In genomic region chr4:151745727-151746231, GRCh38 we compare ENCODE assay signal across 1 cellular context.
TF ChIP-seq lines count a peak whose summit lies in the region.

No MANE protein-coding gene starts in this region.

TF ChIP-seq in K562, 482 proteins besides CTCF, POLR2A, EP300 and RAD21 (continues in another document):
- TF ChIP-seq CHAMP1 (IDR thresholded peaks at IDR 0.05) (0 out of 2 replicates have a peak, but pooled peaks have one; percentile 22), WHSC1 (IDR thresholded peaks at IDR 0.05; ENCODE audit: low read length) (no peak), NFE2L1 (tag; IDR thresholded peaks at IDR 0.05; ENCODE audit: borderline replicate concordance, low read depth) (no peak), TAL1 (IDR thresholded peaks at IDR 0.05) (peak; percentile 65), HNRNPL (IDR thresholded peaks at IDR 0.05; ENCODE audit: low read depth, low read length) (no peak), E2F1 (CRISPR knock-in tag; IDR thresholded peaks at IDR 0.05) (no peak), ZNF124 (CRISPR knock-in tag; IDR thresholded peaks at IDR 0.05) (no peak), GATAD2A (IDR thresholded peaks at IDR 0.05) (0 out of 2 replicates have a peak, but pooled peaks have one; percentile 36), NR4A1 (CRISPR knock-in tag; IDR thresholded peaks at IDR 0.05) (no peak), NR4A1 (tag; IDR thresholded peaks at IDR 0.05) (no peak), RREB1 (CRISPR knock-in tag; IDR thresholded peaks at IDR 0.05) (no peak), THRB (CRISPR knock-in tag; conservative IDR thresholded peaks at IDR 0.05) (no peak), MEF2D (tag; conservative IDR thresholded peaks at IDR 0.05; ENCODE audit: low read depth) (no peak), SMARCA4 (IDR thresholded peaks at IDR 0.05) (peak; percentile 74), E2F4 (CRISPR knock-in tag; IDR thresholded peaks at IDR 0.05; ENCODE audit: low read depth) (no peak), NONO (IDR thresholded peaks at IDR 0.05; ENCODE audit: low read depth in 2 of 2, low read length in 1 of 2) (no peak), PHTF2 (CRISPR knock-in tag; IDR thresholded peaks at IDR 0.05) (no peak), ZNF3 (CRISPR knock-in tag; IDR thresholded peaks at IDR 0.05) (no peak), STAT5A (IDR thresholded peaks at IDR 0.05; ENCODE audit: borderline replicate concordance, low read length) (peak; percentile 14; the same call in 1 of the 2 replicates), FOSL1 (tag; conservative IDR thresholded peaks at IDR 0.05) (no peak), MYC (IDR thresholded peaks at IDR 0.05; ENCODE audit: low read depth, low read length) (no peak), MYC (CRISPR knock-in tag; IDR thresholded peaks at IDR 0.05; ENCODE audit: borderline replicate concordance, low read depth) (no peak), TEAD4 (IDR thresholded peaks at IDR 0.05; ENCODE audit: low read length) (peak; percentile 80), TEAD4 (CRISPR knock-in tag; IDR thresholded peaks at IDR 0.05; ENCODE audit: borderline replicate concordance) (no peak), DDX20 (tag; IDR thresholded peaks at IDR 0.05; ENCODE audit: low read depth) (no peak), ZNF143 (CRISPR knock-in tag; IDR thresholded peaks at IDR 0.05) (no peak), RBM17 (IDR thresholded peaks at IDR 0.05; ENCODE audit: borderline replicate concordance, low read depth, low read length) (no peak), ZSCAN29 (IDR thresholded peaks at IDR 0.05) (no peak), NR2C1 (IDR thresholded peaks at IDR 0.05) (no peak), NR2C1 (tag; IDR thresholded peaks at IDR 0.05) (no peak), AFF1 (IDR thresholded peaks at IDR 0.05; ENCODE audit: low read depth in 1 of 2, partially characterized antibody in 2 of 2) (no peak), SAFB2 (IDR thresholded peaks at IDR 0.05; ENCODE audit: borderline replicate concordance, low read depth, low read length, severe bottlenecking) (no peak), ATF4 (CRISPR knock-in tag; IDR thresholded peaks at IDR 0.05) (no peak), ZNF12 (CRISPR knock-in tag; IDR thresholded peaks at IDR 0.05) (no peak), SOX6 (IDR thresholded peaks at IDR 0.05) (peak; percentile 57), RB1 (IDR thresholded peaks at IDR 0.05; ENCODE audit: low read depth) (no peak), CGGBP1 (CRISPR knock-in tag; IDR thresholded peaks at IDR 0.05) (no peak), EGR1 (conservative IDR thresholded peaks at IDR 0.05) (peak; percentile 52), MCM7 (IDR thresholded peaks at IDR 0.05) (no peak), NR2C2 (CRISPR knock-in tag; IDR thresholded peaks at IDR 0.05) (no peak), NR2C2 (tag; IDR thresholded peaks at IDR 0.05) (no peak), ARID3A (IDR thresholded peaks at IDR 0.05; ENCODE audit: borderline replicate concordance, low read depth, low read length) (peak; percentile 73; the same call in 1 of the 2 replicates), RBM15 (IDR thresholded peaks at IDR 0.05; ENCODE audit: insufficient read depth, low read length) (no peak), ZNF232 (CRISPR knock-in tag; IDR thresholded peaks at IDR 0.05) (no peak), TGIF2 (CRISPR knock-in tag; IDR thresholded peaks at IDR 0.05) (no peak), JUN (IDR thresholded peaks at IDR 0.05; ENCODE audit: borderline replicate concordance, low read depth, low read length) (no peak), JUN (CRISPR knock-in tag; IDR thresholded peaks at IDR 0.05; ENCODE audit: borderline replicate concordance) (no peak), MYNN (IDR thresholded peaks at IDR 0.05) (0 out of 2 replicates have a peak, but pooled peaks have one; percentile 52), MYNN (CRISPR knock-in tag; IDR thresholded peaks at IDR 0.05) (no peak), HIVEP1 (CRISPR knock-in tag; IDR thresholded peaks at IDR 0.05) (no peak), ZC3H4 (CRISPR knock-in tag; IDR thresholded peaks at IDR 0.05; ENCODE audit: borderline replicate concordance) (no peak), CCNT2 (IDR thresholded peaks at IDR 0.05; ENCODE audit: borderline replicate concordance, extremely low read depth, insufficient read length, low read depth, low read length) (no peak), MXI1 (IDR thresholded peaks at IDR 0.05; ENCODE audit: low read depth, low read length) (0 out of 2 replicates have a peak, but pooled peaks have one; percentile 21), SMARCE1 (IDR thresholded peaks at IDR 0.05) (0 out of 2 replicates have a peak, but pooled peaks have one; percentile 26)
